13 cellular contexts compared by ENCODE assay signal in the genomic region with DNA sequence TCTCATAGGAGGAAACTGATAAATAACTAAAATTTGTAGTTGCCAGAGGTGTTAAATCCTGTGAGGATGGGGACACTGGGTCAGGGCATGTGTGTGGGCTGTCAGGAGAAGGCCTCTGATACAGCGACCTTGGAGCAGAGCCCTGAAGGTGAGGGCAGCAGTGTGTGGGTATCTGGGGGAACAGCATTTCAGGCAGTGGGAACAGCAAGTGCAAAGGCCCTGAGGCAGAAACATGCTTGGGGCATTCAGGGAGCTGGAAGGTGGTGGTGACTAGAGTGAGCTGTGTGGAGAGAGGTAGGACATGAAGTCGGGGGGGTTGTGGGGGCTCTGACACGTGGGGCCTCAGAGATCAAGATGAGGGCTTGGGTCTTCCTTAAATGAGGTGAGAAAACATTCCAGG. TPM values are rescaled to one million over a fixed set of nuclear protein-coding genes. Genes with fewer than 3 reads are reported as not detected.
A peak's percentile ranks its signal among the peaks of the same experiment; 100 is the strongest.
DNase-seq lines count a peak whose midpoint lies in the region; ATAC-seq and TF ChIP-seq lines count a peak whose summit lies in the region.
"Had no signal": no experiment of that assay in that cellular context is flagged by ENCODE, and none has a peak within 500 bp of the region (broad histone marks: within the 10 kb centered on the region; RNA-seq: fewer than 3 reads in every experiment).

No MANE protein-coding gene starts in this region.

- peak overlapping the region; percentile 20 for H3K27ac Mint-ChIP-seq in activated naive CD4-positive, alpha-beta T cell treated with anti-CD3 and anti-CD28 coated beads, Interleukin-2, amount 10 ng/mL, durations not matched to agents 7 days and 5 days
- peak overlapping the region in 1 of 2 donors; percentile 15 for H3K27ac Mint-ChIP-seq in activated naive CD4-positive, alpha-beta T cell treated with anti-CD3 and anti-CD28 coated beads, Interleukin-2, amount 50 U/mL, for 72 hours
- H3K27ac Mint-ChIP-seq in type B pancreatic cell = peak overlapping the region; percentile 92
- H3K27ac Mint-ChIP-seq: activated CD4-positive, alpha-beta T cell treated with anti-CD3 and anti-CD28 coated beads, Interleukin-2, amount 10 ng/mL, durations not matched to agents 7 days and 5 days had no signal

- H4K91ac ChIP-seq in neuronal stem cell (ENCODE audit: low read depth, low read length, poor library complexity) = no peak overlapping the region

- H3K36me3 ChIP-seq in neuronal stem cell (replicated peaks in 1 of 2; ENCODE audit: control insufficient read depth in 2 of 2, insufficient read depth in 2 of 2, low read length in 2 of 2) = no peaks in the 10 kb centered on the region

- H4K8ac ChIP-seq in neuronal stem cell (ENCODE audit: low read depth, low read length) = no peak overlapping the region

- no peak for TF ChIP-seq CTCF in type B pancreatic cell (conservative IDR thresholded peaks at IDR 0.05)

- peak overlapping the region; percentile 47 for H2BK120ac ChIP-seq in neuronal stem cell (ENCODE audit: low read depth, low read length)

- H3K9me3 Mint-ChIP-seq in activated naive CD4-positive, alpha-beta T cell treated with anti-CD3 and anti-CD28 coated beads, Interleukin-2, amount 10 ng/mL, durations not matched to agents 7 days and 5 days = no peaks in the 10 kb centered on the region
- H3K9me3 Mint-ChIP-seq in activated naive CD4-positive, alpha-beta T cell treated with anti-CD3 and anti-CD28 coated beads, Interleukin-2, amount 50 U/mL, for 72 hours = no peaks in the 10 kb centered on the region
- no peaks in the 10 kb centered on the region for H3K9me3 Mint-ChIP-seq in type B pancreatic cell
- H3K9me3 Mint-ChIP-seq: activated CD4-positive, alpha-beta T cell treated with anti-CD3 and anti-CD28 coated beads, Interleukin-2, amount 10 ng/mL, durations not matched to agents 7 days and 5 days had no signal

- no peak overlapping the region for H3K4me2 ChIP-seq in neuronal stem cell (ENCODE audit: insufficient read depth, low read length, poor library complexity, severe bottlenecking)

- H3K4me1 ChIP-seq in neuronal stem cell (ENCODE audit: control insufficient read depth in 2 of 2, insufficient read depth in 1 of 2, low read depth in 1 of 2, low read length in 2 of 2) = peaks cover 65 to 68% of the 10 kb centered on the region in 2 donors

- H3K79me1 ChIP-seq in neuronal stem cell (ENCODE audit: low read depth, low read length) = peaks cover 20% of the 10 kb centered on the region

- no peaks in the 10 kb centered on the region for H3K9me3 ChIP-seq in neuronal stem cell (replicated peaks in 1 of 2; ENCODE audit: control insufficient read depth in 2 of 2, insufficient read depth in 1 of 2, low read depth in 1 of 2, low read length in 2 of 2)

- H3K27me3 ChIP-seq in neuronal stem cell (ENCODE audit: control insufficient read depth in 3 of 3, insufficient read depth in 3 of 3, low read depth in 1 of 3, low read length in 3 of 3) = no peaks in the 10 kb centered on the region

- no CpG with 5 or more reads among the region's 3 CpGs for WGBS in neuronal stem cell (ENCODE audit: extremely low coverage in 2 of 2, insufficient read length in 2 of 2, insufficient replicate concordance in 1 of 2), 2 donors

- peak overlapping the region; percentile 86 for H2BK15ac ChIP-seq in neuronal stem cell (ENCODE audit: low read length)

- CTCF ChIA-PET in activated naive CD4-positive, alpha-beta T cell treated with anti-CD3 and anti-CD28 coated beads, Interleukin-2, amount 10 ng/mL, durations not matched to agents 7 days and 5 days (lab: Charles Lee) = no interaction called here

- peak overlapping the region; percentile 76 for H2BK5ac ChIP-seq in neuronal stem cell (ENCODE audit: low read length)

- no peak overlapping the region for H3K4me3 Mint-ChIP-seq in activated naive CD4-positive, alpha-beta T cell treated with anti-CD3 and anti-CD28 coated beads, Interleukin-2, amount 10 ng/mL, durations not matched to agents 7 days and 5 days
- peak overlapping the region; percentile 58 for H3K4me3 Mint-ChIP-seq in type B pancreatic cell
- H3K4me3 Mint-ChIP-seq: activated CD4-positive, alpha-beta T cell treated with anti-CD3 and anti-CD28 coated beads, Interleukin-2, amount 10 ng/mL, durations not matched to agents 7 days and 5 days had no signal

- ATAC-seq in activated naive CD4-positive, alpha-beta T cell treated with anti-CD3 and anti-CD28 coated beads, Interleukin-2, amount 50 U/mL, for 72 hours = no peak

- H3K14ac ChIP-seq in neuronal stem cell (ENCODE audit: low read length) = no peak overlapping the region

- no peak overlapping the region for H3K23ac ChIP-seq in neuronal stem cell (ENCODE audit: low read depth, low read length, poor library complexity)

- H3K18ac ChIP-seq in neuronal stem cell (ENCODE audit: low read length) = peak overlapping the region; percentile 81

- no peak overlapping the region for H2AFZ ChIP-seq in neuronal stem cell (ENCODE audit: low read length)

- H3K4ac ChIP-seq in neuronal stem cell (ENCODE audit: low read length) = no peak overlapping the region

- H3K27me3 Mint-ChIP-seq in activated naive CD4-positive, alpha-beta T cell treated with anti-CD3 and anti-CD28 coated beads, Interleukin-2, amount 10 ng/mL, durations not matched to agents 7 days and 5 days = peaks cover 29% of the 10 kb centered on the region
- H3K27me3 Mint-ChIP-seq in type B pancreatic cell = no peaks in the 10 kb centered on the region
- H3K27me3 Mint-ChIP-seq: activated CD4-positive, alpha-beta T cell treated with anti-CD3 and anti-CD28 coated beads, Interleukin-2, amount 10 ng/mL, durations not matched to agents 7 days and 5 days had no signal

- H3K36me3 Mint-ChIP-seq in activated naive CD4-positive, alpha-beta T cell treated with anti-CD3 and anti-CD28 coated beads, Interleukin-2, amount 10 ng/mL, durations not matched to agents 7 days and 5 days = no peaks in the 10 kb centered on the region
- no peaks in the 10 kb centered on the region for H3K36me3 Mint-ChIP-seq in activated naive CD4-positive, alpha-beta T cell treated with anti-CD3 and anti-CD28 coated beads, Interleukin-2, amount 50 U/mL, for 72 hours
- no peaks in the 10 kb centered on the region for H3K36me3 Mint-ChIP-seq in type B pancreatic cell

- no peak overlapping the region for H3K4me3 ChIP-seq in neuronal stem cell (ENCODE audit: low read length in 2 of 2)

- H3K27ac ChIP-seq in epithelial cell of prostate = peak overlapping the region; percentile 69
- H3K27ac ChIP-seq in neuronal stem cell (replicated peaks; ENCODE audit: low read length) = no peak overlapping the region
- H3K27ac ChIP-seq: HL-60 had no signal

- peak overlapping the region; percentile 46 for H3K9ac ChIP-seq in neuronal stem cell (ENCODE audit: low read depth, low read length, poor library complexity)

- peak overlapping the region; percentile 79 for H2AK5ac ChIP-seq in neuronal stem cell (ENCODE audit: low read depth, low read length)

- no peak overlapping the region for H2BK12ac ChIP-seq in neuronal stem cell (ENCODE audit: low read length)

- H3K4me1 Mint-ChIP-seq in activated naive CD4-positive, alpha-beta T cell treated with anti-CD3 and anti-CD28 coated beads, Interleukin-2, amount 10 ng/mL, durations not matched to agents 7 days and 5 days = no peaks in the 10 kb centered on the region
- peaks cover 55% of the 10 kb centered on the region for H3K4me1 Mint-ChIP-seq in type B pancreatic cell (ENCODE audit: unreplicated experiment)
- H3K4me1 Mint-ChIP-seq: activated CD4-positive, alpha-beta T cell treated with anti-CD3 and anti-CD28 coated beads, Interleukin-2, amount 10 ng/mL, durations not matched to agents 7 days and 5 days had no signal

- no peak for DNase-seq in activated naive CD4-positive, alpha-beta T cell treated with anti-CD3 and anti-CD28 coated beads, Interleukin-2, amount 10 ng/mL, durations not matched to agents 7 days and 5 days
- DNase-seq in activated naive CD4-positive, alpha-beta T cell treated with anti-CD3 and anti-CD28 coated beads, Interleukin-2, amount 50 U/mL, for 72 hours (ENCODE audit: low spot score in 2 of 2) = no peak
- DNase-seq in epithelial cell of prostate (ENCODE audit: low read depth, low spot score) (no peak), neuronal stem cell (ENCODE audit: low spot score) (no peak), type B pancreatic cell (ENCODE audit: extremely low spot score, unreplicated experiment) (no peak), D341Med (ENCODE audit: low spot score) (no peak), NCI-H524 (lab: John Stamatoyannopoulos, UW) (no peak)
- no peak for DNase-seq in stimulated activated CD4-positive, alpha-beta T cell treated with anti-CD3 and anti-CD28 coated beads, Interleukin-1b, Interleukin-23, amount 100 ng/mL, for 48 hours
- DNase-seq: activated CD4-positive, alpha-beta T cell treated with anti-CD3 and anti-CD28 coated beads, Interleukin-2, amount 10 ng/mL, durations not matched to agents 7 days and 5 days; activated gamma-delta T cell; DND-41; NCI-H1048 had no signal

RNA-seq across cellular contexts. Expression of gene ARHGEF10L, which starts 30.7 kb away (rescaled TPM):
- not detected for total RNA-seq in activated naive CD4-positive, alpha-beta T cell treated with anti-CD3 and anti-CD28 coated beads, Interleukin-2, amount 50 U/mL, for 72 hours
- polyA plus RNA-seq in neuronal stem cell (2013, experiment 1 of 2) = 14.6 TPM
- 14.8 TPM for polyA plus RNA-seq in neuronal stem cell (2013, experiment 2 of 2)
- 36.0 and 48.0 TPM in 2 replicates for total RNA-seq in type B pancreatic cell (ENCODE audit: low replicate concordance)
- total RNA-seq: activated CD4-positive, alpha-beta T cell treated with anti-CD3 and anti-CD28 coated beads, Interleukin-2, amount 10 ng/mL, durations not matched to agents 7 days and 5 days had no signal

Comparison
In these comparisons a context has a peak if more than half of its experiments do, and no peak if none do; other contexts are left out.
1. RNA of gene ARHGEF10L, which starts 30.7 kb away (total RNA-seq): 36.0 to 48.0 TPM in type B pancreatic cell; not detected in activated naive CD4-positive, alpha-beta T cell treated with anti-CD3 and anti-CD28 coated beads, Interleukin-2, amount 50 U/mL, for 72 hours; every median in the first group is over 10 times any median in the second.